9 cellular contexts compared by ENCODE assay signal in the genomic region with DNA sequence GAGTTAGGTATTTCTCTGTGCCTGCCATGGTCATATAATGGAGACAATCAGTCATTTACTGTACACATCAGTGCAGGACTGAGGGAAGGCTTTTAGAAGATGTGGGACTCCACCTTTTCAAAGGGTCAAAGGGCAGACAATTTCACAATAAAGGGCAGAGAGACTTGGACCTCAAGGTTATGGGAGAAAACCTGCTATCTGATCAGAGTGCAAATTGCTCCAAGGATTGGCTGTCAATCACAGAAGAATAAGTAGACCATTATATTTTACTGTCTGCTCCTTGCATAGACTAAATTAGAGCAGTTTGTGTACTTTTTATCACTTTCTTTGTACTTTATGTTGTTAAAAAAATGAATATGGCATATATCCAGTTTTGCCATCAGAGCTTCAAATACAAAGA.
"Had no signal": no experiment of that assay in that cellular context is flagged by ENCODE, and none has a peak within 500 bp of the region (broad histone marks: within the 10 kb centered on the region; RNA-seq: fewer than 3 reads in every experiment).

No MANE protein-coding gene starts in this region.

- FAIRE-seq: H1, HepG2 had no signal

- H3K4me3 ChIP-seq: GM23248 had no signal

- H3K27ac ChIP-seq: GM23248, HL-60 had no signal

- H3K4me3 Mint-ChIP-seq: H9, HFFc6, IgD-negative memory B cell had no signal

- DNase-seq: GM23248, H9, HCEC 1CT, HFFc6, KG1 had no signal

- H3K9me3 Mint-ChIP-seq: H9 had no signal

- H3K36me3 Mint-ChIP-seq: IgD-negative memory B cell had no signal

- ATAC-seq: HepG2 had no signal

- H3K4me1 Mint-ChIP-seq: IgD-negative memory B cell had no signal

- H3K9ac ChIP-seq: GM23248 had no signal

- H2AFZ ChIP-seq: GM23248 had no signal

- H3K27ac Mint-ChIP-seq: H9, HFFc6, IgD-negative memory B cell had no signal
